In the genomic region with DNA sequence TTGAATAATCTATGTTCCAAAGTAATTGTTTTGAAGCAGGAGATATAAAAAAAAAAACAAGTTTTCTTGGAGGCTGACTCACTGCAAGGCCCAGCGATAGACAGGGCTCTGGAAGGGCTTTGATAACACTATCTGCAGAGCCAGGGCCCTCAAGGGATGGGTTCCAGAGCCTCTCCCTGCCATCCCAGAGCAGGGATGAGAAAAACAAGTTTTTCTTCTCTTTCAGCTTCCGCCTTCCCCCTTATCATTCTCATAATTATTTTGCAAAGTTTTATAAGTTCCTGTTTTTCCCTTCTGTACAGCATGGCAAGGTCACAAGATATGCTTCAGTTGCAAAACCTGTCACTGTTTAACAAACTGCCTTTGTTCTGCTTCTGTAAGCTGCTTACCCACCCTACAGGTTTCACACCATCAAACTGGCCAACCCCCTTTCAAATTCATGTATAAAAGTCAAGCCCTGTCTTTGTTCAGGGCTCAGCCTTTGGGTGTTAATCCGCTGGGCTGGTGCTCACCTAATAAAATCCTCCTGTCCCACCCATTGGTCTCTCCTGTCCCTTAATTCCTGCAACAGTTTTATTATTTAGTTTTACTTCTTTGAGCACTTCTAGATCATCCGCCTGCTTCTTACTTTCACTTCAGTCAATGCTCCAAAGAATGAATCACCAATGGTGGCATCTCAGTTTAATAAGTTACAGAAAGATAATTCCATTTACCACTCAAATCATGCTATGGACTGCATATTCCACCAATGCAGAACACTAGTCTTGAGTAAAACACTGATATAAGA, we compare ENCODE assay signal across 1 cellular context.
A peak's percentile ranks its signal among the peaks of the same experiment; 100 is the strongest.
TF ChIP-seq lines count a peak whose summit lies in the region.

No MANE protein-coding gene starts in this region.

TF ChIP-seq in K562, 482 proteins besides CTCF, POLR2A, EP300 and RAD21 (continued from another document and continues in another):
- TF ChIP-seq, protein P1, sequence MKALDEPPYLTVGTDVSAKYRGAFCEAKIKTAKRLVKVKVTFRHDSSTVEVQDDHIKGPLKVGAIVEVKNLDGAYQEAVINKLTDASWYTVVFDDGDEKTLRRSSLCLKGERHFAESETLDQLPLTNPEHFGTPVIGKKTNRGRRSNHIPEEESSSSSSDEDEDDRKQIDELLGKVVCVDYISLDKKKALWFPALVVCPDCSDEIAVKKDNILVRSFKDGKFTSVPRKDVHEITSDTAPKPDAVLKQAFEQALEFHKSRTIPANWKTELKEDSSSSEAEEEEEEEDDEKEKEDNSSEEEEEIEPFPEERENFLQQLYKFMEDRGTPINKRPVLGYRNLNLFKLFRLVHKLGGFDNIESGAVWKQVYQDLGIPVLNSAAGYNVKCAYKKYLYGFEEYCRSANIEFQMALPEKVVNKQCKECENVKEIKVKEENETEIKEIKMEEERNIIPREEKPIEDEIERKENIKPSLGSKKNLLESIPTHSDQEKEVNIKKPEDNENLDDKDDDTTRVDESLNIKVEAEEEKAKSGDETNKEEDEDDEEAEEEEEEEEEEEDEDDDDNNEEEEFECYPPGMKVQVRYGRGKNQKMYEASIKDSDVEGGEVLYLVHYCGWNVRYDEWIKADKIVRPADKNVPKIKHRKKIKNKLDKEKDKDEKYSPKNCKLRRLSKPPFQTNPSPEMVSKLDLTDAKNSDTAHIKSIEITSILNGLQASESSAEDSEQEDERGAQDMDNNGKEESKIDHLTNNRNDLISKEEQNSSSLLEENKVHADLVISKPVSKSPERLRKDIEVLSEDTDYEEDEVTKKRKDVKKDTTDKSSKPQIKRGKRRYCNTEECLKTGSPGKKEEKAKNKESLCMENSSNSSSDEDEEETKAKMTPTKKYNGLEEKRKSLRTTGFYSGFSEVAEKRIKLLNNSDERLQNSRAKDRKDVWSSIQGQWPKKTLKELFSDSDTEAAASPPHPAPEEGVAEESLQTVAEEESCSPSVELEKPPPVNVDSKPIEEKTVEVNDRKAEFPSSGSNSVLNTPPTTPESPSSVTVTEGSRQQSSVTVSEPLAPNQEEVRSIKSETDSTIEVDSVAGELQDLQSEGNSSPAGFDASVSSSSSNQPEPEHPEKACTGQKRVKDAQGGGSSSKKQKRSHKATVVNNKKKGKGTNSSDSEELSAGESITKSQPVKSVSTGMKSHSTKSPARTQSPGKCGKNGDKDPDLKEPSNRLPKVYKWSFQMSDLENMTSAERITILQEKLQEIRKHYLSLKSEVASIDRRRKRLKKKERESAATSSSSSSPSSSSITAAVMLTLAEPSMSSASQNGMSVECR (CRISPR knock-in tag; IDR thresholded peaks at IDR 0.05) = no peak
- TF ChIP-seq HMG20B (CRISPR knock-in tag; IDR thresholded peaks at IDR 0.05) = no peak
- peak; percentile 91 for TF ChIP-seq ZNF766 (CRISPR knock-in tag; conservative IDR thresholded peaks at IDR 0.05)
- no peak for TF ChIP-seq SMARCB1 (IDR thresholded peaks at IDR 0.05; ENCODE audit: insufficient read length, low read depth)
- TF ChIP-seq C11orf30 (IDR thresholded peaks at IDR 0.05; ENCODE audit: low read depth) = peak; percentile 62; the same call in 1 of the 2 replicates
- no peak for TF ChIP-seq NR2F6 (CRISPR knock-in tag; IDR thresholded peaks at IDR 0.05)
- TF ChIP-seq, protein P2, sequence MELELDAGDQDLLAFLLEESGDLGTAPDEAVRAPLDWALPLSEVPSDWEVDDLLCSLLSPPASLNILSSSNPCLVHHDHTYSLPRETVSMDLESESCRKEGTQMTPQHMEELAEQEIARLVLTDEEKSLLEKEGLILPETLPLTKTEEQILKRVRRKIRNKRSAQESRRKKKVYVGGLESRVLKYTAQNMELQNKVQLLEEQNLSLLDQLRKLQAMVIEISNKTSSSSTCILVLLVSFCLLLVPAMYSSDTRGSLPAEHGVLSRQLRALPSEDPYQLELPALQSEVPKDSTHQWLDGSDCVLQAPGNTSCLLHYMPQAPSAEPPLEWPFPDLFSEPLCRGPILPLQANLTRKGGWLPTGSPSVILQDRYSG (tag; conservative IDR thresholded peaks at IDR 0.05; ENCODE audit: low read depth) = no peak
- TF ChIP-seq TFAM (CRISPR knock-in tag; conservative IDR thresholded peaks at IDR 0.05) = no peak
- TF ChIP-seq ZNF764 (CRISPR knock-in tag; IDR thresholded peaks at IDR 0.05; ENCODE audit: low read depth) = no peak
- TF ChIP-seq, protein P3, sequence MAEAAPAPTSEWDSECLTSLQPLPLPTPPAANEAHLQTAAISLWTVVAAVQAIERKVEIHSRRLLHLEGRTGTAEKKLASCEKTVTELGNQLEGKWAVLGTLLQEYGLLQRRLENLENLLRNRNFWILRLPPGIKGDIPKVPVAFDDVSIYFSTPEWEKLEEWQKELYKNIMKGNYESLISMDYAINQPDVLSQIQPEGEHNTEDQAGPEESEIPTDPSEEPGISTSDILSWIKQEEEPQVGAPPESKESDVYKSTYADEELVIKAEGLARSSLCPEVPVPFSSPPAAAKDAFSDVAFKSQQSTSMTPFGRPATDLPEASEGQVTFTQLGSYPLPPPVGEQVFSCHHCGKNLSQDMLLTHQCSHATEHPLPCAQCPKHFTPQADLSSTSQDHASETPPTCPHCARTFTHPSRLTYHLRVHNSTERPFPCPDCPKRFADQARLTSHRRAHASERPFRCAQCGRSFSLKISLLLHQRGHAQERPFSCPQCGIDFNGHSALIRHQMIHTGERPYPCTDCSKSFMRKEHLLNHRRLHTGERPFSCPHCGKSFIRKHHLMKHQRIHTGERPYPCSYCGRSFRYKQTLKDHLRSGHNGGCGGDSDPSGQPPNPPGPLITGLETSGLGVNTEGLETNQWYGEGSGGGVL (CRISPR knock-in tag; IDR thresholded peaks at IDR 0.05) = no peak
- TF ChIP-seq, protein P4, sequence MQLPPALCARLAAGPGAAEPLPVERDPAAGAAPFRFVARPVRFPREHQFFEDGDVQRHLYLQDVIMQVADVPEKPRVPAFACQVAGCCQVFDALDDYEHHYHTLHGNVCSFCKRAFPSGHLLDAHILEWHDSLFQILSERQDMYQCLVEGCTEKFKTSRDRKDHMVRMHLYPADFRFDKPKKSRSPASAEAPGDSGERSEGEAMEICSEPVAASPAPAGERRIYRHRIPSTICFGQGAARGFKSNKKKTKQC (CRISPR knock-in tag; IDR thresholded peaks at IDR 0.05) = no peak
- TF ChIP-seq DACH1 (IDR thresholded peaks at IDR 0.05; ENCODE audit: partially characterized antibody) = no peak
- peak; percentile 99 for TF ChIP-seq FOSL1 (tag; conservative IDR thresholded peaks at IDR 0.05)
- no peak for TF ChIP-seq CBX2 (IDR thresholded peaks at IDR 0.05; ENCODE audit: insufficient read depth, low read length, poor library complexity, severe bottlenecking)
- peak; percentile 96 to 98 for TF ChIP-seq TRIM24 (IDR thresholded peaks at IDR 0.05)
- TF ChIP-seq ZNF589 (CRISPR knock-in tag; IDR thresholded peaks at IDR 0.05; ENCODE audit: low read depth) = peak; percentile 94
- no peak for TF ChIP-seq ERF (CRISPR knock-in tag; IDR thresholded peaks at IDR 0.05)
- TF ChIP-seq, protein P5, sequence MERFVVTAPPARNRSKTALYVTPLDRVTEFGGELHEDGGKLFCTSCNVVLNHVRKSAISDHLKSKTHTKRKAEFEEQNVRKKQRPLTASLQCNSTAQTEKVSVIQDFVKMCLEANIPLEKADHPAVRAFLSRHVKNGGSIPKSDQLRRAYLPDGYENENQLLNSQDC (CRISPR knock-in tag; IDR thresholded peaks at IDR 0.05) = no peak
- no peak for TF ChIP-seq SNRNP70 (optimal IDR thresholded peaks at IDR 0.05; ENCODE audit: low read depth, low read length)
- no peak for TF ChIP-seq CHD1 (IDR thresholded peaks at IDR 0.05; ENCODE audit: low read length)
- TF ChIP-seq SP1 (CRISPR knock-in tag; IDR thresholded peaks at IDR 0.05) = peak; percentile 57; the same call in 1 of the 2 replicates
- TF ChIP-seq U2AF2 (optimal IDR thresholded peaks at IDR 0.05; ENCODE audit: low read depth, low read length) = no peak
- TF ChIP-seq HSF4 (CRISPR knock-in tag; IDR thresholded peaks at IDR 0.05; ENCODE audit: borderline replicate concordance) = peak; percentile 75; the same call in 1 of the 2 replicates
- no peak; the same call in 1 of the 2 replicates for TF ChIP-seq ZBTB17 (CRISPR knock-in tag; IDR thresholded peaks at IDR 0.05)
- no peak for TF ChIP-seq ZNF12 (CRISPR knock-in tag; IDR thresholded peaks at IDR 0.05)
- no peak for TF ChIP-seq HMG20A (CRISPR knock-in tag; conservative IDR thresholded peaks at IDR 0.05)
- no peak for TF ChIP-seq ZNF165 (CRISPR knock-in tag; IDR thresholded peaks at IDR 0.05; ENCODE audit: borderline replicate concordance)
- TF ChIP-seq PTTG1 (tag; IDR thresholded peaks at IDR 0.05; ENCODE audit: low read depth) = no peak
- no peak for TF ChIP-seq XRCC4 (IDR thresholded peaks at IDR 0.05; ENCODE audit: extremely low read depth, insufficient read depth, insufficient read length)
- no peak; a peak in 1 of 4 replicates for TF ChIP-seq HDAC1 (IDR thresholded peaks at IDR 0.05)
- TF ChIP-seq U2AF1 (optimal IDR thresholded peaks at IDR 0.05; ENCODE audit: low read depth, low read length) = no peak
- TF ChIP-seq, protein P6, sequence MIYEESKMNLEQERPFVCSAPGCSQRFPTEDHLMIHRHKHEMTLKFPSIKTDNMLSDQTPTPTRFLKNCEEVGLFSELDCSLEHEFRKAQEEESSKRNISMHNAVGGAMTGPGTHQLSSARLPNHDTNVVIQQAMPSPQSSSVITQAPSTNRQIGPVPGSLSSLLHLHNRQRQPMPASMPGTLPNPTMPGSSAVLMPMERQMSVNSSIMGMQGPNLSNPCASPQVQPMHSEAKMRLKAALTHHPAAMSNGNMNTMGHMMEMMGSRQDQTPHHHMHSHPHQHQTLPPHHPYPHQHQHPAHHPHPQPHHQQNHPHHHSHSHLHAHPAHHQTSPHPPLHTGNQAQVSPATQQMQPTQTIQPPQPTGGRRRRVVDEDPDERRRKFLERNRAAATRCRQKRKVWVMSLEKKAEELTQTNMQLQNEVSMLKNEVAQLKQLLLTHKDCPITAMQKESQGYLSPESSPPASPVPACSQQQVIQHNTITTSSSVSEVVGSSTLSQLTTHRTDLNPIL (CRISPR knock-in tag; IDR thresholded peaks at IDR 0.05) = no peak; the same call in 1 of the 2 replicates
- TF ChIP-seq CEBPG (CRISPR knock-in tag; IDR thresholded peaks at IDR 0.05) = no peak
- TF ChIP-seq CEBPG (tag; conservative IDR thresholded peaks at IDR 0.05 in 1 of 2, IDR thresholded peaks at IDR 0.05 in 1 of 2) = peak in 1 of 2 experiments; percentile 34; a peak in 1 of 4 replicates
- TF ChIP-seq, protein P7, sequence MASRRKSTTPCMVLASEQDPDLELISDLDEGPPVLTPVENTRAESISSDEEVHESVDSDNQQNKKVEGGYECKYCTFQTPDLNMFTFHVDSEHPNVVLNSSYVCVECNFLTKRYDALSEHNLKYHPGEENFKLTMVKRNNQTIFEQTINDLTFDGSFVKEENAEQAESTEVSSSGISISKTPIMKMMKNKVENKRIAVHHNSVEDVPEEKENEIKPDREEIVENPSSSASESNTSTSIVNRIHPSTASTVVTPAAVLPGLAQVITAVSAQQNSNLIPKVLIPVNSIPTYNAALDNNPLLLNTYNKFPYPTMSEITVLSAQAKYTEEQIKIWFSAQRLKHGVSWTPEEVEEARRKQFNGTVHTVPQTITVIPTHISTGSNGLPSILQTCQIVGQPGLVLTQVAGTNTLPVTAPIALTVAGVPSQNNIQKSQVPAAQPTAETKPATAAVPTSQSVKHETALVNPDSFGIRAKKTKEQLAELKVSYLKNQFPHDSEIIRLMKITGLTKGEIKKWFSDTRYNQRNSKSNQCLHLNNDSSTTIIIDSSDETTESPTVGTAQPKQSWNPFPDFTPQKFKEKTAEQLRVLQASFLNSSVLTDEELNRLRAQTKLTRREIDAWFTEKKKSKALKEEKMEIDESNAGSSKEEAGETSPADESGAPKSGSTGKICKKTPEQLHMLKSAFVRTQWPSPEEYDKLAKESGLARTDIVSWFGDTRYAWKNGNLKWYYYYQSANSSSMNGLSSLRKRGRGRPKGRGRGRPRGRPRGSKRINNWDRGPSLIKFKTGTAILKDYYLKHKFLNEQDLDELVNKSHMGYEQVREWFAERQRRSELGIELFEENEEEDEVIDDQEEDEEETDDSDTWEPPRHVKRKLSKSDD (conservative IDR thresholded peaks at IDR 0.05; ENCODE audit: low read length) = no peak
- peak; percentile 99 for TF ChIP-seq SMARCC2 (IDR thresholded peaks at IDR 0.05; ENCODE audit: low read depth)
- peak; percentile 98 for TF ChIP-seq CBFA2T3 (IDR thresholded peaks at IDR 0.05)
- TF ChIP-seq CREBBP (IDR thresholded peaks at IDR 0.05; ENCODE audit: low read depth, low read length) = no peak
- TF ChIP-seq, protein P8, sequence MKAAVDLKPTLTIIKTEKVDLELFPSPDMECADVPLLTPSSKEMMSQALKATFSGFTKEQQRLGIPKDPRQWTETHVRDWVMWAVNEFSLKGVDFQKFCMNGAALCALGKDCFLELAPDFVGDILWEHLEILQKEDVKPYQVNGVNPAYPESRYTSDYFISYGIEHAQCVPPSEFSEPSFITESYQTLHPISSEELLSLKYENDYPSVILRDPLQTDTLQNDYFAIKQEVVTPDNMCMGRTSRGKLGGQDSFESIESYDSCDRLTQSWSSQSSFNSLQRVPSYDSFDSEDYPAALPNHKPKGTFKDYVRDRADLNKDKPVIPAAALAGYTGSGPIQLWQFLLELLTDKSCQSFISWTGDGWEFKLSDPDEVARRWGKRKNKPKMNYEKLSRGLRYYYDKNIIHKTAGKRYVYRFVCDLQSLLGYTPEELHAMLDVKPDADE (conservative IDR thresholded peaks at IDR 0.05; ENCODE audit: control insufficient read depth, low read depth, low read length) = no peak
- TF ChIP-seq, protein P9, sequence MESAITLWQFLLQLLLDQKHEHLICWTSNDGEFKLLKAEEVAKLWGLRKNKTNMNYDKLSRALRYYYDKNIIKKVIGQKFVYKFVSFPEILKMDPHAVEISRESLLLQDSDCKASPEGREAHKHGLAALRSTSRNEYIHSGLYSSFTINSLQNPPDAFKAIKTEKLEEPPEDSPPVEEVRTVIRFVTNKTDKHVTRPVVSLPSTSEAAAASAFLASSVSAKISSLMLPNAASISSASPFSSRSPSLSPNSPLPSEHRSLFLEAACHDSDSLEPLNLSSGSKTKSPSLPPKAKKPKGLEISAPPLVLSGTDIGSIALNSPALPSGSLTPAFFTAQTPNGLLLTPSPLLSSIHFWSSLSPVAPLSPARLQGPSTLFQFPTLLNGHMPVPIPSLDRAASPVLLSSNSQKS (CRISPR knock-in tag; IDR thresholded peaks at IDR 0.05) = 0 out of 2 replicates have a peak, but pooled peaks have one; percentile 10
- peak; percentile 89 for TF ChIP-seq ZNF445 (CRISPR knock-in tag; IDR thresholded peaks at IDR 0.05; ENCODE audit: low read depth)
- no peak for TF ChIP-seq ZNF124 (CRISPR knock-in tag; IDR thresholded peaks at IDR 0.05)
